Comparison of ENCODE assay signal across 11 cellular contexts in the genomic region with DNA sequence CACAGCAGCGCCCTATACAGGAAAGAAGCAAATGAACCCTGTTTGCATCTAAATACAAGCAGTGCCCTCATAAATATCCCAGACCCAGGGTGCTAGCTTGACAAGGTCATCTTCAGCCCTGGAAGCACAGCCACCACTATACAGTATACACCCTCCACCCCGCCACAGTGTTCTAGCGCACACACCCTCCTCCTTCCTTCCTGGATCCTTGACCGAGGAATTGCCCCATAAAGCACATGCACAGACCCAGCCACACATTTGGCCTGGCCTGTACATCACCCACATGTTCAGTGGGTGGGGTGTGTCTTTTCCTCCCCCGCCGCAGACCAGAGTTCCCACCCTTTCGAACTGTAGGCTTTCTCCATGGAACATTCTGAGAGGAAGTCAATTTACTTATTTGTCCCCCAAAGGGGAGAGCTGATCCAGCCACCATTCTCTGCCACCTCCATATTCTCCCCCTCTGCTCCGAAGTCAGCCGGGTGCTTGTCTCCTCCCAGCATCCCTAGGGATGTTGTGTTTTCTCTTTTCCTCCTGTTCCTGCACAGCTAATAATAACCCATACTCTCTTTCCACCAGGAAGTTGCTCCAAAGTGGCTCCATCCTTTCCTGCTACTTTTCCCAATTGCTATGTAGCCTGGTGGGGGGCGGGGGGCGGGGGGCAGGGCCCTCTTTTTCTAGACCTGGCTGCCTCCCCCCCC. TPM values are rescaled to one million over a fixed set of nuclear protein-coding genes. Genes with fewer than 3 reads are reported as not detected.
A peak's percentile ranks its signal among the peaks of the same experiment; 100 is the strongest.
DNase-seq lines count a peak whose midpoint lies in the region; ATAC-seq and TF ChIP-seq lines count a peak whose summit lies in the region.
"Had no signal": no experiment of that assay in that cellular context is flagged by ENCODE, and none has a peak within 500 bp of the region (broad histone marks: within the 10 kb centered on the region; RNA-seq: fewer than 3 reads in every experiment).

No MANE protein-coding gene starts in this region.

- POLR2A ChIA-PET in activated CD4-positive, alpha-beta T cell treated with anti-CD3 and anti-CD28 coated beads, Interleukin-2, amount 10 ng/mL, durations not matched to agents 7 days and 5 days (lab: Charles Lee): no interaction called here

- TF ChIP-seq EP300 in tibial nerve (IDR thresholded peaks at IDR 0.05): peak in 1 of 2 donors; percentile 82

- WGBS in tibial nerve, 2 donors: 52 to 59% methylated on average over 11 of the region's 11 CpGs

- TF ChIP-seq POLR2A in tibial nerve (IDR thresholded peaks at IDR 0.05): no peak

- intact Hi-C loops in activated T-helper 1 cell treated with anti-CD3 and anti-CD28 coated beads, Interleukin-12 subunit alpha, Interleukin-12 subunit beta, Interleukin-2, Interleukin-4 antibody, amounts not matched to agents 30 ng/mL and 10 ng/mL and 1 ng/mL, durations not matched to agents 14 hours and 24 hours and 36 hours (cut with micrococcal nuclease): no loop called here
- intact Hi-C loops in left lung (cut with DNase I): no loop called here

- H3K9me3 Mint-ChIP-seq in activated CD4-positive, alpha-beta T cell treated with anti-CD3 and anti-CD28 coated beads, Interleukin-2, amount 10 ng/mL, durations not matched to agents 7 days and 5 days: no peaks in the 10 kb centered on the region
- no peaks in the 10 kb centered on the region for H3K9me3 Mint-ChIP-seq in activated T-helper 1 cell treated with anti-CD3 and anti-CD28 coated beads, Interleukin-12 subunit alpha, Interleukin-12 subunit beta, Interleukin-2, Interleukin-4 antibody, amounts not matched to agents 30 ng/mL and 10 ng/mL and 1 ng/mL, durations not matched to agents 14 hours and 24 hours and 36 hours

- CTCF ChIA-PET in activated CD4-positive, alpha-beta T cell treated with anti-CD3 and anti-CD28 coated beads, Interleukin-2, amount 10 ng/mL, durations not matched to agents 7 days and 5 days (lab: Charles Lee): interaction anchor here (1.0 to 1.3 kb wide), 2 partner anchors 12 to 19 kb away, joined by 4 read pairs; no protein-coding TSS in a partner anchor

- H3K27me3 Mint-ChIP-seq in activated CD4-positive, alpha-beta T cell treated with anti-CD3 and anti-CD28 coated beads, Interleukin-2, amount 10 ng/mL, durations not matched to agents 7 days and 5 days: no peaks in the 10 kb centered on the region
- H3K27me3 Mint-ChIP-seq in activated T-helper 1 cell treated with anti-CD3 and anti-CD28 coated beads, Interleukin-12 subunit alpha, Interleukin-12 subunit beta, Interleukin-2, Interleukin-4 antibody, amounts not matched to agents 30 ng/mL and 10 ng/mL and 1 ng/mL, durations not matched to agents 14 hours and 24 hours and 36 hours (ENCODE audit: insufficient read depth): no peaks in the 10 kb centered on the region

- TF ChIP-seq CTCF in left lung (IDR thresholded peaks at IDR 0.05) (no peak), tibial nerve (IDR thresholded peaks at IDR 0.05) (no peak)

- H3K27ac Mint-ChIP-seq in activated CD4-positive, alpha-beta T cell treated with anti-CD3 and anti-CD28 coated beads, Interleukin-2, amount 10 ng/mL, durations not matched to agents 7 days and 5 days: peak overlapping the region; percentile 54
- H3K27ac Mint-ChIP-seq in activated T-helper 1 cell treated with anti-CD3 and anti-CD28 coated beads, Interleukin-12 subunit alpha, Interleukin-12 subunit beta, Interleukin-2, Interleukin-4 antibody, amounts not matched to agents 30 ng/mL and 10 ng/mL and 1 ng/mL, durations not matched to agents 14 hours and 24 hours and 36 hours: peak overlapping the region; percentile 75

- no peak for DNase-seq in activated CD4-positive, alpha-beta T cell treated with anti-CD3 and anti-CD28 coated beads, Interleukin-2, amount 10 ng/mL, durations not matched to agents 7 days and 5 days
- DNase-seq in activated CD4-positive, alpha-beta T cell treated with anti-CD3 and anti-CD28 coated beads, Interleukin-2, amount 50 U/mL, for 4 hours: no peak
- no peak for DNase-seq in activated T-helper 1 cell treated with anti-CD3 and anti-CD28 coated beads, Interleukin-12 subunit alpha, Interleukin-12 subunit beta, Interleukin-2, Interleukin-4 antibody, amounts not matched to agents 30 ng/mL and 10 ng/mL and 1 ng/mL, durations not matched to agents 14 hours and 24 hours and 36 hours (ENCODE audit: low spot score)
- DNase-seq in left lung: peak; percentile 76 to 82
- peak; percentile 30 to 64 for DNase-seq in tibial nerve (ENCODE audit: low spot score in 2 of 2)
- no peak for DNase-seq in OCI-M2 (lab: John Stamatoyannopoulos, UW; ENCODE audit: unreplicated experiment)
- no peak for DNase-seq in stimulated activated CD4-positive, alpha-beta T cell treated with anti-CD3 and anti-CD28 coated beads, Interleukin-1b, Interleukin-23, amount 100 ng/mL, for 48 hours
- DNase-seq: brain microvascular endothelial cell, NCI-H748 treated with DMSO at 0.1 percent for 48 hours had no signal

- H3K9me3 ChIP-seq in left lung (no peaks in the 10 kb centered on the region), tibial nerve (no peaks in the 10 kb centered on the region)

- peaks cover 59% of the 10 kb centered on the region for H3K36me3 Mint-ChIP-seq in activated CD4-positive, alpha-beta T cell treated with anti-CD3 and anti-CD28 coated beads, Interleukin-2, amount 10 ng/mL, durations not matched to agents 7 days and 5 days (ENCODE audit: low read depth)
- peaks cover 44% of the 10 kb centered on the region for H3K36me3 Mint-ChIP-seq in activated T-helper 1 cell treated with anti-CD3 and anti-CD28 coated beads, Interleukin-12 subunit alpha, Interleukin-12 subunit beta, Interleukin-2, Interleukin-4 antibody, amounts not matched to agents 30 ng/mL and 10 ng/mL and 1 ng/mL, durations not matched to agents 14 hours and 24 hours and 36 hours (ENCODE audit: low read depth)

- H3K36me3 ChIP-seq in left lung: peaks cover 0 to 8% of the 10 kb centered on the region in 2 donors
- H3K36me3 ChIP-seq in tibial nerve: no peaks in the 10 kb centered on the region
- H3K36me3 ChIP-seq: brain microvascular endothelial cell had no signal

- peak overlapping the region; percentile 56 to 91 for H3K27ac ChIP-seq in left lung
- H3K27ac ChIP-seq in tibial nerve: peak overlapping the region in 3 of 4 donors; percentile 24 to 29 (median 25)
- H3K27ac ChIP-seq: brain microvascular endothelial cell had no signal

- H3K4me1 Mint-ChIP-seq in activated CD4-positive, alpha-beta T cell treated with anti-CD3 and anti-CD28 coated beads, Interleukin-2, amount 10 ng/mL, durations not matched to agents 7 days and 5 days: peaks cover 75% of the 10 kb centered on the region
- H3K4me1 Mint-ChIP-seq in activated T-helper 1 cell treated with anti-CD3 and anti-CD28 coated beads, Interleukin-12 subunit alpha, Interleukin-12 subunit beta, Interleukin-2, Interleukin-4 antibody, amounts not matched to agents 30 ng/mL and 10 ng/mL and 1 ng/mL, durations not matched to agents 14 hours and 24 hours and 36 hours (ENCODE audit: low read depth): peaks cover 72% of the 10 kb centered on the region

- no peak overlapping the region for H3K4me3 ChIP-seq in left lung
- no peak overlapping the region for H3K4me3 ChIP-seq in tibial nerve

- H3K27me3 ChIP-seq in left lung (peaks cover 0 to 28% of the 10 kb centered on the region in 2 donors), tibial nerve (peaks cover 0 to 36% of the 10 kb centered on the region in 2 donors)
- H3K27me3 ChIP-seq: brain microvascular endothelial cell had no signal

- ATAC-seq in left lung (peak; percentile 67), HG03108 (IDR thresholded peaks at IDR 0.05; ENCODE audit: unreplicated experiment) (no peak)

- peaks cover 4 to 85% of the 10 kb centered on the region in 2 donors for H3K4me1 ChIP-seq in left lung
- peaks cover 0 to 33% (median 16%) of the 10 kb centered on the region in 4 donors for H3K4me1 ChIP-seq in tibial nerve

- peak overlapping the region; percentile 31 for H3K4me3 Mint-ChIP-seq in activated CD4-positive, alpha-beta T cell treated with anti-CD3 and anti-CD28 coated beads, Interleukin-2, amount 10 ng/mL, durations not matched to agents 7 days and 5 days
- H3K4me3 Mint-ChIP-seq in activated T-helper 1 cell treated with anti-CD3 and anti-CD28 coated beads, Interleukin-12 subunit alpha, Interleukin-12 subunit beta, Interleukin-2, Interleukin-4 antibody, amounts not matched to agents 30 ng/mL and 10 ng/mL and 1 ng/mL, durations not matched to agents 14 hours and 24 hours and 36 hours: peak overlapping the region; percentile 50

RNA-seq across cellular contexts. Expression of a gene that starts 6.6 kb away (rescaled TPM):
- total RNA-seq in activated CD4-positive, alpha-beta T cell treated with anti-CD3 and anti-CD28 coated beads, Interleukin-2, amount 10 ng/mL, durations not matched to agents 7 days and 5 days: 10 to 100 TPM; 58.4 to 59.4 TPM
- total RNA-seq in activated T-helper 1 cell treated with anti-CD3 and anti-CD28 coated beads, Interleukin-12 subunit alpha, Interleukin-12 subunit beta, Interleukin-2, Interleukin-4 antibody, amounts not matched to agents 30 ng/mL and 10 ng/mL and 1 ng/mL, durations not matched to agents 14 hours and 24 hours and 36 hours: 32.8 and 33.0 TPM in 2 replicates
- total RNA-seq in left lung (10 to 100 TPM; 10.8 to 23.8 TPM), tibial nerve (10 to 100 TPM in 3 of 4 donors, 1 to 10 TPM in 1; 9.6 to 14.4 (median 12.0) TPM)

RNA-seq across cellular contexts. Expression of a gene that starts 6.7 kb away (rescaled TPM):
- 10 to 100 TPM; 15.0 to 15.9 TPM for total RNA-seq in activated CD4-positive, alpha-beta T cell treated with anti-CD3 and anti-CD28 coated beads, Interleukin-2, amount 10 ng/mL, durations not matched to agents 7 days and 5 days
- 16.5 and 18.4 TPM in 2 replicates for total RNA-seq in activated T-helper 1 cell treated with anti-CD3 and anti-CD28 coated beads, Interleukin-12 subunit alpha, Interleukin-12 subunit beta, Interleukin-2, Interleukin-4 antibody, amounts not matched to agents 30 ng/mL and 10 ng/mL and 1 ng/mL, durations not matched to agents 14 hours and 24 hours and 36 hours
- total RNA-seq in left lung: 1 to 10 TPM; 3.6 to 4.8 TPM
- 1 to 10 TPM in 1 of 4 donors, not detected in 3; 1.2 TPM for total RNA-seq in tibial nerve

RNA-seq across cellular contexts. Expression of a gene that starts 13.5 kb away (rescaled TPM):
- total RNA-seq in activated CD4-positive, alpha-beta T cell treated with anti-CD3 and anti-CD28 coated beads, Interleukin-2, amount 10 ng/mL, durations not matched to agents 7 days and 5 days: not detected
- 0.37 TPM in 1 of 2 replicates, not detected in the other for total RNA-seq in activated T-helper 1 cell treated with anti-CD3 and anti-CD28 coated beads, Interleukin-12 subunit alpha, Interleukin-12 subunit beta, Interleukin-2, Interleukin-4 antibody, amounts not matched to agents 30 ng/mL and 10 ng/mL and 1 ng/mL, durations not matched to agents 14 hours and 24 hours and 36 hours
- total RNA-seq in left lung: 1 to 10 TPM; 1.0 to 2.0 TPM
- total RNA-seq in tibial nerve: 1 to 10 TPM in 1 of 4 donors, under 1 TPM in 2, not detected in 1; 0.21 to 1.3 (median 0.98) TPM
- total RNA-seq: glomerular endothelial cell had no signal

Comparison
In these comparisons a context has a peak if more than half of its experiments do, and no peak if none do; other contexts are left out.
1. DNase-seq: peak in left lung (2 of 2) and tibial nerve (2 of 2); none in activated CD4-positive, alpha-beta T cell treated with anti-CD3 and anti-CD28 coated beads, Interleukin-2, amount 10 ng/mL, durations not matched to agents 7 days and 5 days (single experiment), activated CD4-positive, alpha-beta T cell treated with anti-CD3 and anti-CD28 coated beads, Interleukin-2, amount 50 U/mL, for 4 hours (0 of 2), activated T-helper 1 cell treated with anti-CD3 and anti-CD28 coated beads, Interleukin-12 subunit alpha, Interleukin-12 subunit beta, Interleukin-2, Interleukin-4 antibody, amounts not matched to agents 30 ng/mL and 10 ng/mL and 1 ng/mL, durations not matched to agents 14 hours and 24 hours and 36 hours (single experiment), OCI-M2 (single experiment) and stimulated activated CD4-positive, alpha-beta T cell treated with anti-CD3 and anti-CD28 coated beads, Interleukin-1b, Interleukin-23, amount 100 ng/mL, for 48 hours (single experiment).